12 cellular contexts compared by ENCODE assay signal in the genomic region with DNA sequence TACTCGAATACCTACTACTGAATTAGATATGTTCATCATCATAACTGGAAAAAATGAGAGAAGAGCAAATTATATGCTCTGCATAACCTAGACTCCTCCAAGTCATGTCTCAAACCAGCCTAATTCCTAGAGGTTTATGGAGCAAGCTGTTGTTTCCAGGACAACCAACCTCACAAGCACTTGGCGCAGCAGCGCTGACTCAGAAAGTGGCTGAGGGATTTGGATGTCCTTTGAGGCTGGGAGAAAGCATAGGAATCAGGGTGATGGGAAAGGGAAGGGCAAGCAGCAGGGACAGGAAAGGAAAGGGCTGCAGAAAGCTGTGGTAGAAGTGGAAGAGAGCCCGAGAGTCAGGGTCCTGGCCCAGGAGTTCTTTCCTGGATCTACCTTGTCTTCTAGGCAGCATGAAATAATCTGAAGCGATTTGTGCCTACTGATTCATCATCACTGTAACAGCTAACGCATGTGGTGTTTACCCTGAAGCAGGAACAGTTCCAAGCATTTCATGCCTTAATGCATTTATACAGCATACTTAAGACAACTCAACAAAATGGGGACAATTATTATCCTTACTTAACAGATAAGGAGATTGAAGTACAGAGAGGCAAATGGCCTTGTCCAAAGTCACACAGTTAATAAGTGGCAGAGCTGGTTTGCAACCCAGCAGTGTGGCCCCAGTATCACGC. TPM values are rescaled to one million over a fixed set of nuclear protein-coding genes. Genes with fewer than 3 reads are reported as not detected.
DNase-seq lines count a peak whose midpoint lies in the region; ATAC-seq, FAIRE-seq and TF ChIP-seq lines count a peak whose summit lies in the region.
"Had no signal": no experiment of that assay in that cellular context is flagged by ENCODE, and none has a peak within 500 bp of the region (broad histone marks: within the 10 kb centered on the region; RNA-seq: fewer than 3 reads in every experiment).

No MANE protein-coding gene starts in this region.

- no peaks in the 10 kb centered on the region for H3K79me2 ChIP-seq in keratinocyte (ENCODE audit: control insufficient read depth, insufficient read depth, low read length)

- H2AFZ ChIP-seq in keratinocyte (ENCODE audit: control insufficient read depth, low read length) = peak overlapping the region; percentile 55

- H3K36me3 ChIP-seq in WERI-Rb-1 = no peaks in the 10 kb centered on the region
- H3K36me3 ChIP-seq in keratinocyte (ENCODE audit: control insufficient read depth in 2 of 2, extremely low read depth in 1 of 2, insufficient read depth in 2 of 2, low read length in 2 of 2) = no peaks in the 10 kb centered on the region
- H3K36me3 ChIP-seq in upper lobe of left lung = no peaks in the 10 kb centered on the region
- H3K36me3 ChIP-seq: tibial nerve had no signal

- FAIRE-seq in keratinocyte (lab: Jason Lieb, UNC) = peak; percentile 95

- H3K9ac ChIP-seq in keratinocyte (ENCODE audit: control insufficient read depth, extremely low read depth, insufficient read depth, low read length) = no peak overlapping the region

- H3K9me3 ChIP-seq in WERI-Rb-1 (ENCODE audit: severe bottlenecking) (no peaks in the 10 kb centered on the region), keratinocyte (ENCODE audit: control insufficient read depth, low read depth, low read length) (no peaks in the 10 kb centered on the region), upper lobe of left lung (no peaks in the 10 kb centered on the region)
- H3K9me3 ChIP-seq: tibial nerve had no signal

- H3K9me3 Mint-ChIP-seq in activated T-cell treated with anti-CD3 and anti-CD28 coated beads, Interleukin-2, amount 50 U/mL, for 72 hours = peaks cover 0 to 1% of the 10 kb centered on the region in 2 donors
- peaks cover 5% of the 10 kb centered on the region for H3K9me3 Mint-ChIP-seq in activated T-cell treated with anti-CD3 and anti-CD28 coated beads, Interleukin-2, amount 50 U/mL, for 24 hours

- H3K27ac Mint-ChIP-seq in activated T-cell treated with anti-CD3 and anti-CD28 coated beads, Interleukin-2, amount 50 U/mL, for 72 hours = no peak overlapping the region
- no peak overlapping the region for H3K27ac Mint-ChIP-seq in activated T-cell treated with anti-CD3 and anti-CD28 coated beads, Interleukin-2, amount 50 U/mL, for 24 hours

- no peak overlapping the region for H3K27ac ChIP-seq in WERI-Rb-1
- peak overlapping the region; percentile 10 for H3K27ac ChIP-seq in keratinocyte (ENCODE audit: control insufficient read depth, insufficient read depth, low read length)
- peak overlapping the region in 3 of 4 donors; percentile 18 to 83 (median 40) for H3K27ac ChIP-seq in upper lobe of left lung
- H3K27ac ChIP-seq: tibial nerve had no signal

- no peaks in the 10 kb centered on the region for H3K36me3 Mint-ChIP-seq in activated T-cell treated with anti-CD3 and anti-CD28 coated beads, Interleukin-2, amount 50 U/mL, for 72 hours (ENCODE audit: insufficient read depth in 2 of 2)
- no peaks in the 10 kb centered on the region for H3K36me3 Mint-ChIP-seq in activated T-cell treated with anti-CD3 and anti-CD28 coated beads, Interleukin-2, amount 50 U/mL, for 24 hours (ENCODE audit: low read depth)

- no peak for TF ChIP-seq EP300 in upper lobe of left lung (IDR thresholded peaks at IDR 0.05)

- TF ChIP-seq POLR2A in upper lobe of left lung (IDR thresholded peaks at IDR 0.05) = no peak

- 66 to 67% methylated on average over 7 of the region's 7 CpGs for WGBS in upper lobe of left lung, 2 donors

- H3K4me3 ChIP-seq in WERI-Rb-1 (ENCODE audit: low read depth, low read length) (no peak overlapping the region), keratinocyte (ENCODE audit: control insufficient read depth in 2 of 3, extremely low read depth in 1 of 3, insufficient read depth in 2 of 3, low read depth in 1 of 3, low read length in 3 of 3) (no peak overlapping the region), upper lobe of left lung (no peak overlapping the region)
- H3K4me3 ChIP-seq: tibial nerve had no signal

- peaks cover 22% of the 10 kb centered on the region for H3K4me1 Mint-ChIP-seq in activated T-cell treated with anti-CD3 and anti-CD28 coated beads, Interleukin-2, amount 50 U/mL, for 72 hours (ENCODE audit: low read depth)
- peaks cover 23% of the 10 kb centered on the region for H3K4me1 Mint-ChIP-seq in activated T-cell treated with anti-CD3 and anti-CD28 coated beads, Interleukin-2, amount 50 U/mL, for 24 hours (ENCODE audit: low read depth)

- no peak for ATAC-seq in activated T-cell treated with anti-CD3 and anti-CD28 coated beads, Interleukin-2, amount 50 U/mL, for 72 hours (replicated peaks in 1 of 2)
- peak in 1 of 2 donors; percentile 36 for ATAC-seq in upper lobe of left lung (ENCODE audit: low FRiP score in 2 of 2)
- no peak for ATAC-seq in HG03045 (IDR thresholded peaks at IDR 0.05; ENCODE audit: unreplicated experiment)
- ATAC-seq in HG02763 (IDR thresholded peaks at IDR 0.05; ENCODE audit: unreplicated experiment) = no peak
- ATAC-seq in HG03469 (IDR thresholded peaks at IDR 0.05; ENCODE audit: unreplicated experiment) = no peak

- peaks cover 50% of the 10 kb centered on the region for H3K27me3 Mint-ChIP-seq in activated T-cell treated with anti-CD3 and anti-CD28 coated beads, Interleukin-2, amount 50 U/mL, for 72 hours (ENCODE audit: low read depth)
- H3K27me3 Mint-ChIP-seq in activated T-cell treated with anti-CD3 and anti-CD28 coated beads, Interleukin-2, amount 50 U/mL, for 24 hours = peaks cover 7% of the 10 kb centered on the region

- H3K27me3 ChIP-seq in WERI-Rb-1 (ENCODE audit: insufficient read depth, low read depth, severe bottlenecking) = no peaks in the 10 kb centered on the region
- H3K27me3 ChIP-seq in keratinocyte (ENCODE audit: control insufficient read depth, extremely low read depth, insufficient read depth, low read length) = no peaks in the 10 kb centered on the region
- H3K27me3 ChIP-seq in upper lobe of left lung = no peaks in the 10 kb centered on the region
- H3K27me3 ChIP-seq: tibial nerve had no signal

- no peaks in the 10 kb centered on the region for H4K20me1 ChIP-seq in keratinocyte (ENCODE audit: control insufficient read depth, extremely low read depth, insufficient read depth, low read length)

- H3K4me1 ChIP-seq in keratinocyte (ENCODE audit: control insufficient read depth, extremely low read depth, insufficient read depth, low read length) (peaks cover 15% of the 10 kb centered on the region), upper lobe of left lung (peaks cover 0 to 10% (median 0%) of the 10 kb centered on the region in 4 donors)
- H3K4me1 ChIP-seq: Caco-2, tibial nerve had no signal

- peak overlapping the region; percentile 6 for H3K4me2 ChIP-seq in keratinocyte (ENCODE audit: control insufficient read depth, extremely low read depth, insufficient read depth, low read depth, low read length)

- dilution Hi-C loops in keratinocyte (cut with MboI; ENCODE audit: extremely low pct_ligation_motif_present, low sequenced_read_pairs) = no loop called here

- TF ChIP-seq CTCF in WERI-Rb-1 (IDR thresholded peaks at IDR 0.05; ENCODE audit: low read depth, low read length) (no peak), keratinocyte (optimal IDR thresholded peaks at IDR 0.05 in 1 of 3, IDR thresholded peaks at IDR 0.05 in 1 of 3, conservative IDR thresholded peaks at IDR 0.05 in 1 of 3; ENCODE audit: extremely low read depth in 1 of 3, insufficient read depth in 2 of 3, low read length in 3 of 3) (no peak), upper lobe of left lung (IDR thresholded peaks at IDR 0.05) (no peak)

- no peaks in the 10 kb centered on the region for H3K9me1 ChIP-seq in keratinocyte (ENCODE audit: control insufficient read depth, extremely low read depth, insufficient read depth, low read length)

- peak overlapping the region; percentile 5 to 27 for H3K4me3 Mint-ChIP-seq in activated T-cell treated with anti-CD3 and anti-CD28 coated beads, Interleukin-2, amount 50 U/mL, for 72 hours
- H3K4me3 Mint-ChIP-seq in activated T-cell treated with anti-CD3 and anti-CD28 coated beads, Interleukin-2, amount 50 U/mL, for 24 hours = no peak overlapping the region

- DNase-seq in activated T-cell treated with anti-CD3 and anti-CD28 coated beads, Interleukin-2, amount 50 U/mL, for 72 hours = no peak
- DNase-seq in activated T-cell treated with anti-CD3 and anti-CD28 coated beads, Interleukin-2, amount 50 U/mL, for 24 hours = no peak
- DNase-seq in WERI-Rb-1 = peak; percentile 47
- DNase-seq in keratinocyte (ENCODE audit: low read depth, low spot score) = no peak
- DNase-seq in upper lobe of left lung = no peak
- DNase-seq: activated CD4-positive, alpha-beta T cell treated with anti-CD3 and anti-CD28 coated beads for 48 hours; Caco-2; left cardiac atrium had no signal

RNA-seq across cellular contexts. Expression of a gene that starts 3.7 kb away (rescaled TPM):
- 1 to 10 TPM; 2.4 to 5.6 TPM for total RNA-seq in activated T-cell treated with anti-CD3 and anti-CD28 coated beads, Interleukin-2, amount 50 U/mL, for 72 hours
- polyA plus RNA-seq in keratinocyte = 0.04 to 0.28 TPM in 2 of 3 replicates, not detected in the other
- not detected for polyA plus RNA-seq in keratinocyte (2011; ENCODE audit: low read depth)
- 0.02 TPM in 1 of 2 replicates, not detected in the other for polyA plus RNA-seq in keratinocyte (2011; cell fraction: cytosol; rRNA removed)
- polyA plus RNA-seq in keratinocyte (2011; cell fraction: nucleus; rRNA removed) = not detected in 2 replicates
- not detected in 2 replicates for polyA plus RNA-seq in keratinocyte (2012; ENCODE audit: low replicate concordance)
- not detected in 3 replicates for polyA minus RNA-seq in keratinocyte
- polyA minus RNA-seq in keratinocyte (2011; cell fraction: cytosol; rRNA and poly(A)+ RNA removed) = not detected
- polyA minus RNA-seq in keratinocyte (2011; cell fraction: nucleus; rRNA and poly(A)+ RNA removed) = not detected in 2 replicates
- 10 to 100 TPM; 12.4 to 45.6 (median 17.0) TPM for total RNA-seq in upper lobe of left lung
- total RNA-seq: Caco-2 had no signal

RNA-seq across cellular contexts. Expression of a gene that starts 49.0 kb away (rescaled TPM):
- not detected for total RNA-seq in activated T-cell treated with anti-CD3 and anti-CD28 coated beads, Interleukin-2, amount 50 U/mL, for 72 hours
- polyA plus RNA-seq in keratinocyte = 0.04 TPM in 1 of 3 replicates, not detected in the others
- polyA plus RNA-seq in keratinocyte (2011; ENCODE audit: low read depth) = not detected
- polyA plus RNA-seq in keratinocyte (2011; cell fraction: cytosol; rRNA removed) = 0.04 TPM in 2 replicates
- not detected in 2 replicates for polyA plus RNA-seq in keratinocyte (2011; cell fraction: nucleus; rRNA removed)
- 0.13 TPM in 1 of 2 replicates, not detected in the other for polyA plus RNA-seq in keratinocyte (2012; ENCODE audit: low replicate concordance)
- polyA minus RNA-seq in keratinocyte = not detected in 3 replicates
- not detected for polyA minus RNA-seq in keratinocyte (2011; cell fraction: cytosol; rRNA and poly(A)+ RNA removed)
- polyA minus RNA-seq in keratinocyte (2011; cell fraction: nucleus; rRNA and poly(A)+ RNA removed) = not detected in 2 replicates
- total RNA-seq in upper lobe of left lung = 10 to 100 TPM in 4 of 6 donors, 1 to 10 TPM in 2; 6.3 to 26.4 (median 10.8) TPM
- total RNA-seq: Caco-2 had no signal

Comparison
In these comparisons a context has a peak if more than half of its experiments do, and no peak if none do; other contexts are left out.
1. RNA of a gene that starts 49.0 kb away (total RNA-seq): 6.3 to 26.4 TPM in upper lobe of left lung; not detected in activated T-cell treated with anti-CD3 and anti-CD28 coated beads, Interleukin-2, amount 50 U/mL, for 72 hours; every median in the first group is over 4 times any median in the second.